Comparison of ENCODE assay signal across 1 cellular context in genomic region chr5:163415673-163416072, GRCh38.
TF ChIP-seq lines count a peak whose summit lies in the region.

No MANE protein-coding gene starts in this region.

TF ChIP-seq in K562, 482 proteins besides CTCF, POLR2A, EP300 and RAD21:
- TF ChIP-seq ZBTB7A (IDR thresholded peaks at IDR 0.05; ENCODE audit: borderline replicate concordance, control insufficient read depth, low read depth, low read length) = peak; percentile 36; the same call in 1 of the 2 replicates
TF ChIP-seq in K562: peak in this region for 1; not testable (repeated sequence) for 481.
